15 cellular contexts compared by ENCODE assay signal in genomic region chr5:128007939-128008338, GRCh38.
"Had no signal": no experiment of that assay in that cellular context is flagged by ENCODE, and none has a peak within 500 bp of the region (broad histone marks: within the 10 kb centered on the region; RNA-seq: fewer than 3 reads in every experiment).

No MANE protein-coding gene starts in this region.

- H2AFZ ChIP-seq: parathyroid adenoma had no signal

- H3K27me3 Mint-ChIP-seq: activated naive CD8-positive, alpha-beta T cell treated with anti-CD3 and anti-CD28 coated beads, Interleukin-2, amount 10 ng/mL, durations not matched to agents 7 days and 5 days; stimulated activated naive CD8-positive, alpha-beta T cell treated with anti-CD3 and anti-CD28 coated beads, Interleukin-15, amount 100 ng/mL, for 72 hours had no signal

- H3K27ac Mint-ChIP-seq: activated naive CD8-positive, alpha-beta T cell treated with anti-CD3 and anti-CD28 coated beads, Interleukin-2, amount 10 ng/mL, durations not matched to agents 7 days and 5 days; nephron progenitor cell; T-helper 2 cell treated with Interferon-gamma antibody and Interleukin-4, amounts not matched to agents 5 μg/mL and 100 μg/mL, for 36 hours had no signal

- H3K9ac ChIP-seq: parathyroid adenoma had no signal

- H3K4me3 Mint-ChIP-seq: activated naive CD8-positive, alpha-beta T cell treated with anti-CD3 and anti-CD28 coated beads, Interleukin-2, amount 10 ng/mL, durations not matched to agents 7 days and 5 days; endodermal cell; nephron progenitor cell; stimulated activated naive CD8-positive, alpha-beta T cell treated with anti-CD3 and anti-CD28 coated beads, Interleukin-15, amount 100 ng/mL, for 72 hours; T-helper 2 cell treated with Interferon-gamma antibody and Interleukin-4, amounts not matched to agents 5 μg/mL and 100 μg/mL, for 36 hours had no signal

- ATAC-seq: left ventricle myocardium superior; stimulated activated naive CD8-positive, alpha-beta T cell treated with anti-CD3 and anti-CD28 coated beads, Interleukin-15, amount 100 ng/mL, for 72 hours had no signal

- DNase-seq: activated CD4-positive, alpha-beta T cell treated with anti-CD3 and anti-CD28 coated beads, Interleukin-2, amount 50 U/mL, for 4 hours; activated CD4-positive, CD25-positive, alpha-beta regulatory T cell treated with anti-CD3 and anti-CD28 coated beads, Interleukin-2, amount 50 U/mL, for 72 hours; activated naive CD8-positive, alpha-beta T cell treated with anti-CD3 and anti-CD28 coated beads, Interleukin-2, amount 10 ng/mL, durations not matched to agents 7 days and 5 days; activated T-cell treated with anti-CD3 and anti-CD28 coated beads, Interleukin-2, amount 50 U/mL, for 48 hours; central memory CD4-positive, alpha-beta T cell; endodermal cell; glutamatergic neuron; left ventricle myocardium superior; nephron progenitor cell; retina; stimulated activated CD4-positive, alpha-beta T cell treated with anti-CD3 and anti-CD28 coated beads, Interleukin-15, amount 100 ng/mL, for 24 hours; stimulated activated CD4-positive, alpha-beta T cell treated with anti-CD3 and anti-CD28 coated beads, Interleukin-4, amount 100 ng/mL, for 4 hours; stimulated activated naive CD8-positive, alpha-beta T cell treated with anti-CD3 and anti-CD28 coated beads, Interleukin-15, amount 100 ng/mL, for 72 hours had no signal

- H3K4me1 ChIP-seq: parathyroid adenoma had no signal

- H3K79me2 ChIP-seq: parathyroid adenoma had no signal

- H3K27ac ChIP-seq: parathyroid adenoma had no signal

- H3K4me1 Mint-ChIP-seq: activated naive CD8-positive, alpha-beta T cell treated with anti-CD3 and anti-CD28 coated beads, Interleukin-2, amount 10 ng/mL, durations not matched to agents 7 days and 5 days; nephron progenitor cell; stimulated activated naive CD8-positive, alpha-beta T cell treated with anti-CD3 and anti-CD28 coated beads, Interleukin-15, amount 100 ng/mL, for 72 hours had no signal

- H3K9me3 Mint-ChIP-seq: endodermal cell; nephron progenitor cell; stimulated activated naive CD8-positive, alpha-beta T cell treated with anti-CD3 and anti-CD28 coated beads, Interleukin-15, amount 100 ng/mL, for 72 hours; T-helper 2 cell treated with Interferon-gamma antibody and Interleukin-4, amounts not matched to agents 5 μg/mL and 100 μg/mL, for 36 hours had no signal
